Comparison of ENCODE assay signal across 17 cellular contexts in the genomic region with DNA sequence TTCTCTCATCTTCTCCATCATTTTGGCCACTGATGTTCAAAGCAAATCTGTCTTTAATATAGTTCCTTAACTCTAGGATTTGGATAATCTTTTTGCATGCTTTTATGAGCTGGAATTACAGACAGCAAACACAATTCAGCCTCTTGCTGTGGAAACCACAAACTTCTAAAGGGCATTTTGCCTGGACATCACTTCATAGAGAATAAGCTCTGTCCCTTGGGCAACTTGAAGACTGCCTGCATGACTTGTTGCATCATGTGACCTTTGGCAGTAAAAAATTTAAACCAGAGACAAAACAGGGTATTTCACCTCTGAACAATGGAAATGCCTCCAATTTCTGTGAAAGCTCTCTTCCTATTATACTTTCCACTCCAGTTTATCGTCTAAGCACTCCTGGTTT.
"Had no signal": no experiment of that assay in that cellular context is flagged by ENCODE, and none has a peak within 500 bp of the region (broad histone marks: within the 10 kb centered on the region; RNA-seq: fewer than 3 reads in every experiment).

No MANE protein-coding gene starts in this region.

- H3K27ac ChIP-seq: neural progenitor cell, pancreas, SJSA1, tibial nerve had no signal

- H3K9me3 Mint-ChIP-seq: activated naive CD8-positive, alpha-beta T cell treated with anti-CD3 and anti-CD28 coated beads for 36 hours; activated T-cell treated with anti-CD3 and anti-CD28 coated beads, Interleukin-2, amount 50 U/mL, for 4 hours; dendritic cell treated with granulocyte-macrophage colony-stimulating factor and Interleukin-4, amounts not matched to agents 40 ng/mL and 50 ng/mL, for 4 days; neural progenitor cell; stimulated activated memory B cell treated with anti-CD40 and anti-IgM and Interleukin-4, amounts not matched to agents 10 μg/mL and 1 μg/mL and 100 μg/mL, for 72 hours had no signal

- H3K27ac Mint-ChIP-seq: activated naive CD8-positive, alpha-beta T cell treated with anti-CD3 and anti-CD28 coated beads for 36 hours; dendritic cell treated with granulocyte-macrophage colony-stimulating factor and Interleukin-4, amounts not matched to agents 40 ng/mL and 50 ng/mL, for 4 days; neural progenitor cell; stimulated activated memory B cell treated with anti-CD40 and anti-IgM and Interleukin-4, amounts not matched to agents 10 μg/mL and 1 μg/mL and 100 μg/mL, for 72 hours had no signal

- H3K4me1 ChIP-seq: pancreas, SJSA1, tibial nerve had no signal

- H3K4me3 Mint-ChIP-seq: activated naive CD8-positive, alpha-beta T cell treated with anti-CD3 and anti-CD28 coated beads for 36 hours; activated T-cell treated with anti-CD3 and anti-CD28 coated beads, Interleukin-2, amount 50 U/mL, for 4 hours; dendritic cell treated with granulocyte-macrophage colony-stimulating factor and Interleukin-4, amounts not matched to agents 40 ng/mL and 50 ng/mL, for 4 days; neural progenitor cell; stimulated activated memory B cell treated with anti-CD40 and anti-IgM and Interleukin-4, amounts not matched to agents 10 μg/mL and 1 μg/mL and 100 μg/mL, for 72 hours had no signal

- H3K36me3 Mint-ChIP-seq: activated naive CD8-positive, alpha-beta T cell treated with anti-CD3 and anti-CD28 coated beads for 36 hours; neural progenitor cell; stimulated activated memory B cell treated with anti-CD40 and anti-IgM and Interleukin-4, amounts not matched to agents 10 μg/mL and 1 μg/mL and 100 μg/mL, for 72 hours had no signal

- H3K4me3 ChIP-seq: neural progenitor cell, pancreas, SJSA1, tibial nerve had no signal

- H3K36me3 ChIP-seq: neural progenitor cell, pancreas, SJSA1, tibial nerve had no signal

- H3K27me3 ChIP-seq: neural progenitor cell, pancreas, tibial nerve had no signal

- H3K9me3 ChIP-seq: pancreas, SJSA1, tibial nerve had no signal

- DNase-seq: activated CD4-positive, alpha-beta T cell treated with anti-CD3 and anti-CD28 coated beads for 1 hour; activated CD4-positive, alpha-beta T cell treated with anti-CD3 and anti-CD28 coated beads, Interleukin-2, amount 50 U/mL, for 48 hours; activated gamma-delta T cell; activated naive CD8-positive, alpha-beta T cell treated with anti-CD3 and anti-CD28 coated beads for 36 hours; activated T-cell treated with anti-CD3 and anti-CD28 coated beads, Interleukin-2, amount 50 U/mL, for 4 hours; aorta; caudate nucleus; hippocampal formation; left ventricle myocardium superior; mesendoderm; pancreas; small intestine had no signal
